19 cellular contexts compared by ENCODE assay signal in genomic region chr3:186526256-186526606, GRCh38. TPM values are rescaled to one million over a fixed set of nuclear protein-coding genes. Genes with fewer than 3 reads are reported as not detected.
DNase-seq lines count a peak whose midpoint lies in the region; ATAC-seq and TF ChIP-seq lines count a peak whose summit lies in the region.
"Had no signal": no experiment of that assay in that cellular context is flagged by ENCODE, and none has a peak within 500 bp of the region (broad histone marks: within the 10 kb centered on the region; RNA-seq: fewer than 3 reads in every experiment).

No MANE protein-coding gene starts in this region.

- ATAC-seq in GM18520 (IDR thresholded peaks at IDR 0.05; ENCODE audit: unreplicated experiment): peak; percentile 32
- peak; percentile 48 for ATAC-seq in GM21528 (IDR thresholded peaks at IDR 0.05; ENCODE audit: low FRiP score, unreplicated experiment)
- peak; percentile 48 for ATAC-seq in HG03460 (IDR thresholded peaks at IDR 0.05; ENCODE audit: unreplicated experiment)
- ATAC-seq in naive B cell (ENCODE audit: low read depth in 2 of 2): peak; percentile 90 to 93
- ATAC-seq in HG03457 (IDR thresholded peaks at IDR 0.05; ENCODE audit: unreplicated experiment): no peak
- ATAC-seq in Right ventricle myocardium superior (ENCODE audit: poor library complexity): no peak
- ATAC-seq: heart right ventricle, K562, left colon had no signal

- H3K9me3 Mint-ChIP-seq in naive B cell: peaks cover 0 to 8% (median 0%) of the 10 kb centered on the region in 7 donors
- H3K9me3 Mint-ChIP-seq: activated CD4-positive, alpha-beta memory T cell treated with anti-CD3 and anti-CD28 coated beads, Interleukin-2, amount 10 ng/mL, durations not matched to agents 7 days and 5 days; CD4-positive, alpha-beta memory T cell; nephron; T-helper 2 cell treated with Interferon-gamma antibody and Interleukin-4, amounts not matched to agents 5 μg/mL and 100 μg/mL, for 36 hours had no signal

- H3K9me3 ChIP-seq in ovary: no peaks in the 10 kb centered on the region
- H3K9me3 ChIP-seq: heart right ventricle, testis had no signal

- peaks cover 50 to 61% (median 51%) of the 10 kb centered on the region in 3 donors for H3K27me3 Mint-ChIP-seq in naive B cell
- H3K27me3 Mint-ChIP-seq: activated CD4-positive, alpha-beta memory T cell treated with anti-CD3 and anti-CD28 coated beads, Interleukin-2, amount 10 ng/mL, durations not matched to agents 7 days and 5 days; CD4-positive, alpha-beta memory T cell had no signal

- H3K4me1 ChIP-seq in ovary (ENCODE audit: insufficient read depth): no peaks in the 10 kb centered on the region
- H3K4me1 ChIP-seq: heart right ventricle, testis had no signal

- peak overlapping the region in 5 of 8 donors; percentile 5 to 53 (median 31) for H3K4me3 Mint-ChIP-seq in naive B cell
- H3K4me3 Mint-ChIP-seq: activated CD4-positive, alpha-beta memory T cell treated with anti-CD3 and anti-CD28 coated beads, Interleukin-2, amount 10 ng/mL, durations not matched to agents 7 days and 5 days; CD4-positive, alpha-beta memory T cell; nephron; T-helper 2 cell treated with Interferon-gamma antibody and Interleukin-4, amounts not matched to agents 5 μg/mL and 100 μg/mL, for 36 hours had no signal

- peak overlapping the region in 5 of 6 donors; percentile 61 to 96 (median 86) for H3K27ac Mint-ChIP-seq in naive B cell
- H3K27ac Mint-ChIP-seq: activated CD4-positive, alpha-beta memory T cell treated with anti-CD3 and anti-CD28 coated beads, Interleukin-2, amount 10 ng/mL, durations not matched to agents 7 days and 5 days; T-helper 2 cell treated with Interferon-gamma antibody and Interleukin-4, amounts not matched to agents 5 μg/mL and 100 μg/mL, for 36 hours had no signal

- DNase-seq in naive B cell (peak; percentile 77), ovary (no peak), NCI-H2196 (lab: John Stamatoyannopoulos, UW; ENCODE audit: unreplicated experiment) (no peak), Right ventricle myocardium superior (no peak)
- DNase-seq: activated CD4-positive, alpha-beta memory T cell treated with anti-CD3 and anti-CD28 coated beads, Interleukin-2, amount 10 ng/mL, durations not matched to agents 7 days and 5 days; activated naive CD4-positive, alpha-beta T cell; CD4-positive, alpha-beta memory T cell; heart right ventricle; NCI-H2081 treated with DMSO at 0.1 percent for 48 hours; PC-9; testis had no signal

- no peak overlapping the region for H3K27ac ChIP-seq in ovary
- H3K27ac ChIP-seq: heart right ventricle, PC-9, testis had no signal

- WGBS in ovary, 3 donors: 32 to 38% (median 34%) methylated on average over 6 of the region's 6 CpGs

- H3K36me3 ChIP-seq in ovary: no peaks in the 10 kb centered on the region
- H3K36me3 ChIP-seq: heart right ventricle had no signal

- intact Hi-C loops in ovary (cut with DNase I) (no loop called here), Right ventricle myocardium superior (cut with DNase I) (no loop called here)

- TF ChIP-seq CTCF in ovary (IDR thresholded peaks at IDR 0.05): no peak

- TF ChIP-seq POLR2A in ovary (IDR thresholded peaks at IDR 0.05): no peak

- peaks cover 45 to 63% (median 54%) of the 10 kb centered on the region in 3 donors for H3K4me1 Mint-ChIP-seq in naive B cell

- no peak overlapping the region for H3K4me3 ChIP-seq in ovary
- H3K4me3 ChIP-seq: heart right ventricle, K562, PC-9, testis had no signal

- H3K36me3 Mint-ChIP-seq in naive B cell: peaks cover 0 to 7% of the 10 kb centered on the region in 2 donors

- no peaks in the 10 kb centered on the region for H3K27me3 ChIP-seq in ovary
- H3K27me3 ChIP-seq: testis had no signal

- TF ChIP-seq EP300 in ovary (IDR thresholded peaks at IDR 0.05): no peak

RNA-seq across cellular contexts. Expression of gene CRYGS, which starts 17.9 kb away (rescaled TPM):
- polyA plus RNA-seq in naive B cell (ENCODE audit: low read depth in 6 of 6): not detected
- 1 to 10 TPM; 1.2 to 3.3 (median 2.2) TPM for total RNA-seq in ovary
- polyA plus RNA-seq in ovary: 1 to 10 TPM; 1.6 to 2.4 TPM
- total RNA-seq in Right ventricle myocardium superior: 1.1 TPM

RNA-seq across cellular contexts. Expression of gene TBCCD1, which starts 40.9 kb away (rescaled TPM):
- polyA plus RNA-seq in naive B cell (ENCODE audit: low read depth in 6 of 6) (10 to 100 TPM; 12.0 to 32.7 (median 19.7) TPM), ovary (10 to 100 TPM in 1 of 2 donors, 1 to 10 TPM in 1; 6.9 to 11.1 TPM)
- total RNA-seq in ovary (10 to 100 TPM in 5 of 7 donors, 1 to 10 TPM in 2; 8.8 to 12.4 (median 10.6) TPM), Right ventricle myocardium superior (6.2 TPM)

RNA-seq across cellular contexts. Expression of gene DNAJB11, which starts 44.3 kb away (rescaled TPM):
- 10 to 100 TPM; 31.3 to 41.1 (median 37.7) TPM for polyA plus RNA-seq in naive B cell (ENCODE audit: low read depth in 6 of 6)
- 10 to 100 TPM; 17.7 to 33.4 (median 22.3) TPM for total RNA-seq in ovary
- 10 to 100 TPM; 23.8 to 38.2 TPM for polyA plus RNA-seq in ovary
- total RNA-seq in Right ventricle myocardium superior: 19.7 TPM

Comparison
In these comparisons a context has a peak if more than half of its experiments do, and no peak if none do; other contexts are left out.
1. ATAC-seq: peak in GM18520 (single experiment), GM21528 (single experiment), HG03460 (single experiment) and naive B cell (2 of 2); none in HG03457 (single experiment) and Right ventricle myocardium superior (single experiment).